7 cellular contexts compared by ENCODE assay signal in the genomic region with DNA sequence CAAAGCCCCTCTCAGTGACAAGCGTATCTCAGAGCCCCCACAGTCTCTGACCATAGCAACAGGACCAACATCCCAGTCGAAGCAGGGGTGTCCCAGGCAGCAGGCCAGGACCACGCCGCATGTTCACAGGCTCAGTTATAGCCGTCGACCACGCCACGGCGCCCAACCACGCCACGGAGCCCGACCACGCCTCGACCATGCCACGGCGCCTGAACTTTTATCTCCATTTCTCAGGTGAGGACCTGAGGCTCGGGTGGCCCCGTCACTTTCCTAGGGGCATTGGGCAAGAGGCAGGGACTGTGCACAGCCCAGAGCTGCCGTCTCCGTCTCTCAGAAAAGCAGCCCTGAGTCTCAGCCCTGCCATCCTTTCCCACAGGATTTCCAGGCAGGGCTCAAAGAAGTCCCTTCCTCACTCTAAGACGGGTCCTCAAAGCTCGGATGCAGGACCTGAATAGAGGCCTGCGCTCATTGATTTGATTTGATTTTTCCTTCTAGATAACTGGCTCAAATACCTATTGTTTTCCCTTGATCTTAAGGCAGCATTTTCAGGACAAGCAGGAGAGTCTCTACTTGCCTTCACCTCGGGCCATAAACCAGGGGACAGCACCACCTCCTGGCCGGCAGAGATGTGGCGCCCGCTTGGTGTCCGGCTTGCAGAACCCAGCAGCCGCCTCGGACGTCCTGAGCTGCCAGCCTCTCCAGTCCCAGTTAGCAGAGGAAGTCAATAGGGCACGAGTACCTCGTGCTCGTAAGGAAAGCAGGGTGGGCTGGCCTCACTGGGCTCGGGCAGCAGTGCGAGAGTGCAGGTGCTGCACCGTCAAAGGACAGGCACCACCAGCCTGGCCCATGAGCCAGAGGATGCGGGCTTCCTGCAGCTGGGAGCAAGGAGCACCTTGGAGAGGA. TPM values are rescaled to one million over a fixed set of nuclear protein-coding genes. Genes with fewer than 3 reads are reported as not detected.
DNase-seq lines count a peak whose midpoint lies in the region; ATAC-seq lines count a peak whose summit lies in the region.

No MANE protein-coding gene starts in this region.

- H3K4me3 ChIP-seq in SJSA1: no peak overlapping the region

- no peaks in the 10 kb centered on the region for H3K36me3 ChIP-seq in SJSA1

- peak; percentile 91 for DNase-seq in ELF-1 (ENCODE audit: low read depth, low spot score)
- DNase-seq in HT1080 (ENCODE audit: low read depth): peak; percentile 70
- DNase-seq in SJSA1 (ENCODE audit: low read depth in 1 of 2, low spot score in 2 of 2): peak; percentile 73 to 81
- DNase-seq in brain pericyte (ENCODE audit: low read depth, low spot score): peak; percentile 65
- peak; percentile 35 to 48 (median 46) for DNase-seq in immature natural killer cell
- DNase-seq in smooth muscle cell of the brain vasculature (ENCODE audit: low read depth, low spot score): peak; percentile 63

- no peaks in the 10 kb centered on the region for H3K9me3 Mint-ChIP-seq in immature natural killer cell

- H3K4me3 Mint-ChIP-seq in immature natural killer cell: peak overlapping the region in 1 of 5 donors; percentile 38

- no peaks in the 10 kb centered on the region for H3K9me3 ChIP-seq in SJSA1 (replicated peaks)

- H3K36me3 Mint-ChIP-seq in immature natural killer cell: peaks cover 0 to 13% (median 5%) of the 10 kb centered on the region in 3 donors

- H3K4me1 Mint-ChIP-seq in immature natural killer cell: peaks cover 9 to 19% of the 10 kb centered on the region in 2 donors

- peaks cover 0 to 5% (median 4%) of the 10 kb centered on the region in 3 donors for H3K27me3 Mint-ChIP-seq in immature natural killer cell (ENCODE audit: low read depth in 3 of 3)

- no peak overlapping the region for H3K27ac Mint-ChIP-seq in immature natural killer cell

- H3K27me3 ChIP-seq in SJSA1 (replicated peaks): no peaks in the 10 kb centered on the region

- no peak for ATAC-seq in HG02840 (IDR thresholded peaks at IDR 0.05; ENCODE audit: low FRiP score, unreplicated experiment)

- H3K4me1 ChIP-seq in SJSA1 (replicated peaks): peaks cover 58% of the 10 kb centered on the region

- no peak overlapping the region for H3K27ac ChIP-seq in SJSA1

RNA-seq across cellular contexts. Expression of gene C16orf95, which starts 38.8 kb away (rescaled TPM):
- total RNA-seq in HT1080 (2014; rRNA removed; shearing (Covaris generic)): 7.0 and 9.1 TPM in 2 replicates
- 8.5 and 10.8 TPM in 2 replicates for polyA plus RNA-seq in HT1080 (2015; cell fraction: cytosol; rRNA removed)
- 1.6 and 3.5 TPM in 2 replicates for polyA plus RNA-seq in HT1080 (2015; cell fraction: nucleus; rRNA removed)
- total RNA-seq in SJSA1 (2014; rRNA removed; shearing (Covaris generic)): 4.9 and 18.7 TPM in 2 replicates
- polyA plus RNA-seq in immature natural killer cell: 1 to 10 TPM; 3.2 to 7.7 (median 4.4) TPM
